In genomic region chr18:63422087-63422861, GRCh38 we compare ENCODE assay signal across 8 cellular contexts. TPM values are rescaled to one million over a fixed set of nuclear protein-coding genes. Genes with fewer than 3 reads are reported as not detected.
DNase-seq lines count a peak whose midpoint lies in the region; ATAC-seq and TF ChIP-seq lines count a peak whose summit lies in the region.

Gene VPS4B (minus strand): TSS chr18:63422476. CDS start chr18:63422259, 217 bp downstream.

- no peaks in the 10 kb centered on the region for H4K20me1 ChIP-seq in OCI-LY7 (ENCODE audit: insufficient read depth, low read length)

- H3K4me3 Mint-ChIP-seq in endothelial cell (ENCODE audit: unreplicated experiment) (peak within 1 kb of the TSS; percentile 99), mesothelial cell of epicardium (peak within 1 kb of the TSS; percentile 99)

- H3K79me2 ChIP-seq in OCI-LY7 (ENCODE audit: insufficient read depth, low read depth, low read length), result peaks cover 34% of the 10 kb centered on the region

- CTCF ChIA-PET in OCI-LY7 (lab: Charles Lee; ENCODE audit: unreplicated experiment), result no interaction called here

- H3K9me3 Mint-ChIP-seq in endothelial cell (ENCODE audit: unreplicated experiment) (no peaks in the 10 kb centered on the region), mesothelial cell of epicardium (no peaks in the 10 kb centered on the region)

- intact Hi-C loops in OCI-LY7 (cut with micrococcal nuclease; ENCODE audit: unreplicated experiment), result loop anchor here (2.0 to 10.0 kb wide), 3 partner anchors 55 to 705 kb away; partner anchors contain the start of genes KDSR and PHLPP1

- H3K27ac Mint-ChIP-seq in endothelial cell (ENCODE audit: unreplicated experiment), result peak within 1 kb of the TSS; percentile 99
- H3K27ac Mint-ChIP-seq in mesothelial cell of epicardium, result peak within 1 kb of the TSS; percentile 100

- H3K36me3 ChIP-seq in OCI-LY7 (ENCODE audit: insufficient read depth, low read length), result peaks cover 22% of the 10 kb centered on the region

- DNase-seq in DMS 273 (lab: John Stamatoyannopoulos, UW; ENCODE audit: unreplicated experiment) (peak; percentile 100), HuH-7.5 (ENCODE audit: low spot score) (peak; percentile 64), OCI-LY7 (ENCODE audit: low spot score) (peak; percentile 95), activated T-cell treated with anti-CD3 and anti-CD28 coated beads for 1 hour (ENCODE audit: low read depth) (peak; percentile 98), endothelial cell (ENCODE audit: low spot score) (peak; percentile 99), mesothelial cell of epicardium (ENCODE audit: low spot score in 2 of 2, unreplicated experiment in 2 of 2) (peak; percentile 99)
- DNase-seq in stimulated activated CD8-positive, alpha-beta memory T cell treated with anti-CD3 and anti-CD28 coated beads, Interleukin-15, amount 100 ng/mL, for 48 hours (ENCODE audit: low read depth in 2 of 2), result peak; percentile 100

- H3K27ac ChIP-seq in OCI-LY7 (ENCODE audit: low read depth, low read length, poor library complexity, severe bottlenecking), result peak within 1 kb of the TSS; percentile 67

- POLR2A ChIA-PET in OCI-LY7 (lab: Charles Lee), result interaction anchor here (0.6 to 1.2 kb wide), 2 partner anchors 24 to 28 kb away, joined by 3 to 4 read pairs; no protein-coding TSS in a partner anchor

- no peak for TF ChIP-seq CTCF in OCI-LY7 (conservative IDR thresholded peaks at IDR 0.05; ENCODE audit: low read length)
- TF ChIP-seq CTCF in endothelial cell (IDR thresholded peaks at IDR 0.05; ENCODE audit: unreplicated experiment), result no peak
- TF ChIP-seq CTCF in mesothelial cell of epicardium (IDR thresholded peaks at IDR 0.05; ENCODE audit: unreplicated experiment), result no peak

- no TSS peak for BruUV-seq in OCI-LY7 (replicated peaks; lab: Mats Ljungman, UMichigan)

- no peaks in the 10 kb centered on the region for H3K9me3 ChIP-seq in OCI-LY7 (ENCODE audit: low read length)

- peaks cover 10% of the 10 kb centered on the region for H3K27me3 Mint-ChIP-seq in endothelial cell (ENCODE audit: unreplicated experiment)
- no peaks in the 10 kb centered on the region for H3K27me3 Mint-ChIP-seq in mesothelial cell of epicardium (ENCODE audit: low read depth)

- peak; percentile 94 for ATAC-seq in GM21526 (IDR thresholded peaks at IDR 0.05; ENCODE audit: low FRiP score, unreplicated experiment)

- H3K9me2 ChIP-seq in OCI-LY7 (ENCODE audit: insufficient read depth, low read length), result no peaks in the 10 kb centered on the region

- H3K4me1 Mint-ChIP-seq in endothelial cell (ENCODE audit: unreplicated experiment) (peaks cover 15% of the 10 kb centered on the region), mesothelial cell of epicardium (peaks cover 21% of the 10 kb centered on the region)

- H3K4me2 ChIP-seq in OCI-LY7 (ENCODE audit: low read length), result peak within 1 kb of the TSS; percentile 98

- H3K4me3 ChIP-seq in OCI-LY7 (ENCODE audit: low read depth, low read length, poor library complexity, severe bottlenecking), result peak within 1 kb of the TSS; percentile 80

- H3K4me1 ChIP-seq in OCI-LY7 (ENCODE audit: insufficient read depth, low read length, poor library complexity, severe bottlenecking), result peaks cover 7% of the 10 kb centered on the region

- H2AFZ ChIP-seq in OCI-LY7 (ENCODE audit: low read length), result peak within 1 kb of the TSS; percentile 88; the same call in 1 of the 2 replicates

- peaks cover 14% of the 10 kb centered on the region for H3K36me3 Mint-ChIP-seq in endothelial cell (ENCODE audit: low read depth, unreplicated experiment)
- H3K36me3 Mint-ChIP-seq in mesothelial cell of epicardium, result peaks cover 2% of the 10 kb centered on the region

RNA-seq across cellular contexts. Expression of gene VPS4B, which starts in this region (rescaled TPM):
- total RNA-seq in OCI-LY7 (2014; rRNA removed; shearing (Covaris generic)), result 10.7 and 12.3 TPM in 2 replicates
- total RNA-seq in OCI-LY7 (2022), result 22.9 and 26.1 TPM in 2 replicates
- total RNA-seq in endothelial cell (ENCODE audit: unreplicated experiment), result 43.1 TPM
- total RNA-seq in mesothelial cell of epicardium, result 41.4 to 43.8 TPM (median 43.3 TPM) in 3 replicates

Comparison
In these comparisons a context has a peak if more than half of its experiments do, and no peak if none do; other contexts are left out.
1. Peak in every context shown above with its lines: DNase-seq, ATAC-seq, H3K4me3 ChIP-seq and H3K27ac ChIP-seq.